In the genomic region with DNA sequence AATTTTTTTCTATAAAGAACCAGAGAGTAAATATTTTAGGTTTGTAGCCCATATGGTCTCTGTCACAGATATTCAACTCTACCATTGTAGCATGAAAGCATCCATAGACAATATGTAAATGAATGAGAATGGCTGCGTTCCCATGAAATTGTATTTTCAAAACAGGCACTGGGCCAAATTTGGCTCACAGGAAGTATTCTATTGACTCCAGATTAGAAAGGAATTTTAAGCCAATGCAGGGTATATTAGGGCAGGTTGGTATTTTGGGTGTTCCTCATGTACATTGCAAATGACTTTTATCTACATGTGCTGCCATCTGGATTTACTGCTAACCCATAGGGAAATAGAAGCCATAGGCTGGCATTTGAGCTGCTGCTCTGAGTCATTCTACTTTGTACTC, we compare ENCODE assay signal across 14 cellular contexts. TPM values are rescaled to one million over a fixed set of nuclear protein-coding genes. Genes with fewer than 3 reads are reported as not detected.
DNase-seq lines count a peak whose midpoint lies in the region; ATAC-seq and TF ChIP-seq lines count a peak whose summit lies in the region.
"Had no signal": no experiment of that assay in that cellular context is flagged by ENCODE, and none has a peak within 500 bp of the region (broad histone marks: within the 10 kb centered on the region; RNA-seq: fewer than 3 reads in every experiment).

No MANE protein-coding gene starts in this region.

- POLR2A ChIA-PET in A673 (lab: Charles Lee; ENCODE audit: low non-redundant PET) = no interaction called here

- H3K27ac ChIP-seq in A673 (ENCODE audit: low read depth, low read length, poor library complexity, severe bottlenecking) (peak overlapping the region; percentile 47), SK-N-MC (peak overlapping the region; percentile 68)
- H3K27ac ChIP-seq: C4-2B had no signal

- ATAC-seq in SK-N-SH treated with all-trans-retinoic acid at 6 μM for 48 hours = no peak
- ATAC-seq: GM12878 had no signal

- no peak overlapping the region for H3K9ac ChIP-seq in SK-N-MC (ENCODE audit: insufficient read length)

- H3K4me3 ChIP-seq in A673 (ENCODE audit: low read depth, low read length, poor library complexity, severe bottlenecking) (no peak overlapping the region), SK-N-MC (0 out of 2 replicates have a peak overlapping the region, but pooled peaks have one; percentile 17)
- H3K4me3 ChIP-seq: GM12878 had no signal

- intact Hi-C loops in A673 (cut with micrococcal nuclease; ENCODE audit: unreplicated experiment) = no loop called here

- H3K9me3 ChIP-seq in A673 (ENCODE audit: low read depth, low read length, poor library complexity, severe bottlenecking) (no peaks in the 10 kb centered on the region), SK-N-MC (ENCODE audit: low read depth, low read length) (no peaks in the 10 kb centered on the region)

- CTCF ChIA-PET in A673 (lab: Charles Lee) = no interaction called here

- DNase-seq in A673 (ENCODE audit: low spot score) (peak; percentile 92), DMS 273 (lab: John Stamatoyannopoulos, UW; ENCODE audit: unreplicated experiment) (peak; percentile 45), NCI-H1048 (lab: John Stamatoyannopoulos, UW) (peak; percentile 29), SK-N-MC (ENCODE audit: low read depth, low spot score) (peak; percentile 68), LoVo (ENCODE audit: low spot score) (no peak), dedifferentiated amniotic fluid mesenchymal stem cell (ENCODE audit: extremely low spot score) (no peak)
- DNase-seq: Caco-2; CD4-positive, alpha-beta T cell; DMS79 treated with DMSO at 0.1 percent for 48 hours; H9 had no signal

- BruUV-seq in A673 (replicated peaks; lab: Mats Ljungman, UMichigan) = no TSS peak

- H3K4me1 ChIP-seq in A673 (ENCODE audit: insufficient read depth, low read length, poor library complexity, severe bottlenecking) = peaks cover 17% of the 10 kb centered on the region

- no peaks in the 10 kb centered on the region for H3K27me3 ChIP-seq in A673 (replicated peaks; ENCODE audit: insufficient read depth, low read depth, low read length, poor library complexity)

- H3K36me3 ChIP-seq in A673 (ENCODE audit: insufficient read depth, low read length, poor library complexity, severe bottlenecking) (no peaks in the 10 kb centered on the region), SK-N-MC (ENCODE audit: insufficient read depth, low read length) (no peaks in the 10 kb centered on the region)

- TF ChIP-seq CTCF in A673 (conservative IDR thresholded peaks at IDR 0.05; ENCODE audit: low read depth, low read length) = no peak

TF ChIP-seq in SK-N-SH treated with all-trans-retinoic acid at 6 μM for 48 hours, 23 proteins besides CTCF, POLR2A, EP300 and RAD21:
- TF ChIP-seq ZNF8 (CRISPR knock-in tag; IDR thresholded peaks at IDR 0.05) = no peak
- no peak for TF ChIP-seq CSDC2 (CRISPR knock-in tag; IDR thresholded peaks at IDR 0.05)
- TF ChIP-seq ARNTL (CRISPR knock-in tag; IDR thresholded peaks at IDR 0.05; ENCODE audit: borderline replicate concordance, low read depth) = no peak
- no peak for TF ChIP-seq OSR1 (CRISPR knock-in tag; IDR thresholded peaks at IDR 0.05)
- TF ChIP-seq ZNF70 (CRISPR knock-in tag; IDR thresholded peaks at IDR 0.05) = no peak
- TF ChIP-seq TCF4 (CRISPR knock-in tag; IDR thresholded peaks at IDR 0.05; ENCODE audit: borderline replicate concordance) = no peak
- TF ChIP-seq ZC3H10 (CRISPR knock-in tag; IDR thresholded peaks at IDR 0.05) = no peak
- no peak for TF ChIP-seq ZFP30 (CRISPR knock-in tag; IDR thresholded peaks at IDR 0.05)
- TF ChIP-seq RARB (CRISPR knock-in tag; IDR thresholded peaks at IDR 0.05) = no peak
- no peak for TF ChIP-seq SNAI2 (CRISPR knock-in tag; IDR thresholded peaks at IDR 0.05)
- no peak for TF ChIP-seq GLIS3 (CRISPR knock-in tag; IDR thresholded peaks at IDR 0.05)
- no peak for TF ChIP-seq ZFP3 (CRISPR knock-in tag; IDR thresholded peaks at IDR 0.05)
- TF ChIP-seq PPARA (CRISPR knock-in tag; IDR thresholded peaks at IDR 0.05; ENCODE audit: borderline replicate concordance) = no peak
- TF ChIP-seq, protein P1, sequence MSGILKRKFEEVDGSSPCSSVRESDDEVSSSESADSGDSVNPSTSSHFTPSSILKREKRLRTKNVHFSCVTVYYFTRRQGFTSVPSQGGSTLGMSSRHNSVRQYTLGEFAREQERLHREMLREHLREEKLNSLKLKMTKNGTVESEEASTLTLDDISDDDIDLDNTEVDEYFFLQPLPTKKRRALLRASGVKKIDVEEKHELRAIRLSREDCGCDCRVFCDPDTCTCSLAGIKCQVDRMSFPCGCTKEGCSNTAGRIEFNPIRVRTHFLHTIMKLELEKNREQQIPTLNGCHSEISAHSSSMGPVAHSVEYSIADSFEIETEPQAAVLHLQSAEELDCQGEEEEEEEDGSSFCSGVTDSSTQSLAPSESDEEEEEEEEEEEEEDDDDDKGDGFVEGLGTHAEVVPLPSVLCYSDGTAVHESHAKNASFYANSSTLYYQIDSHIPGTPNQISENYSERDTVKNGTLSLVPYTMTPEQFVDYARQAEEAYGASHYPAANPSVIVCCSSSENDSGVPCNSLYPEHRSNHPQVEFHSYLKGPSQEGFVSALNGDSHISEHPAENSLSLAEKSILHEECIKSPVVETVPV (CRISPR knock-in tag; IDR thresholded peaks at IDR 0.05) = no peak
- no peak for TF ChIP-seq ZNF565 (CRISPR knock-in tag; conservative IDR thresholded peaks at IDR 0.05; ENCODE audit: low read depth)
- no peak for TF ChIP-seq TOX (CRISPR knock-in tag; IDR thresholded peaks at IDR 0.05; ENCODE audit: borderline replicate concordance)
- TF ChIP-seq CREB5 (CRISPR knock-in tag; IDR thresholded peaks at IDR 0.05; ENCODE audit: low read depth) = no peak
- TF ChIP-seq ISL1 (CRISPR knock-in tag; IDR thresholded peaks at IDR 0.05) = no peak
- TF ChIP-seq, protein P2, sequence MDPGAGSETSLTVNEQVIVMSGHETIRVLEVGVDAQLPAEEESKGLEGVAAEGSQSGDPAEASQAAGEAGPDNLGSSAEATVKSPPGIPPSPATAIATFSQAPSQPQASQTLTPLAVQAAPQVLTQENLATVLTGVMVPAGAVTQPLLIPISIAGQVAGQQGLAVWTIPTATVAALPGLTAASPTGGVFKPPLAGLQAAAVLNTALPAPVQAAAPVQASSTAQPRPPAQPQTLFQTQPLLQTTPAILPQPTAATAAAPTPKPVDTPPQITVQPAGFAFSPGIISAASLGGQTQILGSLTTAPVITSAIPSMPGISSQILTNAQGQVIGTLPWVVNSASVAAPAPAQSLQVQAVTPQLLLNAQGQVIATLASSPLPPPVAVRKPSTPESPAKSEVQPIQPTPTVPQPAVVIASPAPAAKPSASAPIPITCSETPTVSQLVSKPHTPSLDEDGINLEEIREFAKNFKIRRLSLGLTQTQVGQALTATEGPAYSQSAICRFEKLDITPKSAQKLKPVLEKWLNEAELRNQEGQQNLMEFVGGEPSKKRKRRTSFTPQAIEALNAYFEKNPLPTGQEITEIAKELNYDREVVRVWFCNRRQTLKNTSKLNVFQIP (CRISPR knock-in tag; IDR thresholded peaks at IDR 0.05; ENCODE audit: borderline replicate concordance, low read depth) = no peak
- no peak for TF ChIP-seq BACH2 (CRISPR knock-in tag; IDR thresholded peaks at IDR 0.05; ENCODE audit: borderline replicate concordance)

RNA-seq across cellular contexts. Expression of gene PDGFD, which starts 35.1 kb away (rescaled TPM):
- total RNA-seq in A673 (2021) = 6.0 and 6.1 TPM in 2 replicates
- total RNA-seq: Caco-2; CD4-positive, alpha-beta T cell; HT-29 had no signal

Comparison
In these comparisons a context has a peak if more than half of its experiments do, and no peak if none do; other contexts are left out.
1. DNase-seq: peak in A673 (single experiment), DMS 273 (single experiment), NCI-H1048 (single experiment) and SK-N-MC (single experiment); none in LoVo (single experiment) and dedifferentiated amniotic fluid mesenchymal stem cell (single experiment).